In the genomic region with DNA sequence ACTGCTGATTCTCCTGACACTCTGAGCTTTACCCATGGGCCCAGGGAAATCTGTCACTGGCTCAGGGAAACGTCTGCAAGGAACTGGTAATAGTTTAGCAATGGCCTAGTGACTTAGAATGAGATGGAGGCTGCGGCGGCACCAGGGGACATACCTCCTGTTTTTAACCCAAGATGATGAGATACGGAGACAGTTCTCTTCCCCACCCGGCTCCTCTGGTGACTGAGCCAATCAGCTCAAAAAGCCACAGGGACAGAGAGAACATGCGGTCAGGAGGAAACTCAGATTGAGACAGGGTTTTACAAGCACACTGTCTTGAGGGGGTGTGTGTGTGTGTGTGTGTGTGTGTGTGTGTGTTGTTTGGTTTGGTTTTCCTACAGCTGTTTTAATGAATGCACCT, we compare ENCODE assay signal across 2 cellular contexts.
TF ChIP-seq lines count a peak whose summit lies in the region.

No MANE protein-coding gene starts in this region.

TF ChIP-seq in GM12891, 5 proteins besides CTCF, POLR2A, EP300 and RAD21:
- TF ChIP-seq PAX5 (IDR thresholded peaks at IDR 0.05; ENCODE audit: insufficient read depth, low read length, severe bottlenecking) (no peak), TAF1 (IDR thresholded peaks at IDR 0.05; ENCODE audit: low read depth, low read length) (no peak), SPI1 (IDR thresholded peaks at IDR 0.05; ENCODE audit: low read depth, low read length) (no peak)

TF ChIP-seq in H1, 55 proteins besides CTCF, POLR2A, EP300 and RAD21:
- TF ChIP-seq EGR1 (IDR thresholded peaks at IDR 0.05; ENCODE audit: borderline replicate concordance, low read depth, low read length) (no peak), NRF1 (IDR thresholded peaks at IDR 0.05; ENCODE audit: low read depth, low read length) (no peak), RXRA (IDR thresholded peaks at IDR 0.05; ENCODE audit: insufficient read depth, low read depth, low read length) (no peak), SIX5 (IDR thresholded peaks at IDR 0.05; ENCODE audit: low read depth, low read length) (no peak), CHD2 (IDR thresholded peaks at IDR 0.05; ENCODE audit: low read length) (no peak), CTBP2 (IDR thresholded peaks at IDR 0.05; ENCODE audit: borderline replicate concordance, insufficient read depth, insufficient read length, low read length) (no peak), SAP30 (IDR thresholded peaks at IDR 0.05; ENCODE audit: insufficient read depth, insufficient replicate concordance, low read length) (no peak), RFX5 (IDR thresholded peaks at IDR 0.05; ENCODE audit: borderline replicate concordance, low read depth, low read length) (no peak), YY1 (IDR thresholded peaks at IDR 0.05; ENCODE audit: low read depth, low read length) (no peak)
- TF ChIP-seq, protein P1, sequence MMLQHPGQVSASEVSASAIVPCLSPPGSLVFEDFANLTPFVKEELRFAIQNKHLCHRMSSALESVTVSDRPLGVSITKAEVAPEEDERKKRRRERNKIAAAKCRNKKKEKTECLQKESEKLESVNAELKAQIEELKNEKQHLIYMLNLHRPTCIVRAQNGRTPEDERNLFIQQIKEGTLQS (IDR thresholded peaks at IDR 0.05; ENCODE audit: insufficient read depth, low read depth, low read length): no peak
